11 cellular contexts compared by ENCODE assay signal in genomic region chr5:58294598-58295298, GRCh38.
DNase-seq lines count a peak whose midpoint lies in the region; ATAC-seq, FAIRE-seq and TF ChIP-seq lines count a peak whose summit lies in the region.
"Had no signal": no experiment of that assay in that cellular context is flagged by ENCODE, and none has a peak within 500 bp of the region (broad histone marks: within the 10 kb centered on the region; RNA-seq: fewer than 3 reads in every experiment).

No MANE protein-coding gene starts in this region.

- no peak for DNase-seq in GM12891 (ENCODE audit: insufficient read length, low spot score)
- peak; percentile 44 for DNase-seq in NCI-H226
- DNase-seq in left lobe of liver (ENCODE audit: low spot score): no peak
- DNase-seq in naive thymus-derived CD8-positive, alpha-beta T cell: no peak
- DNase-seq in CD4-positive, alpha-beta memory T cell: no peak
- DNase-seq in omental fat pad (ENCODE audit: low spot score): no peak
- DNase-seq in stimulated activated CD4-positive, alpha-beta T cell treated with anti-CD3 and anti-CD28 coated beads, Interleukin-2, amount 100 ng/mL, for 24 hours: no peak

- no peak overlapping the region for H3K27ac ChIP-seq in CD4-positive, alpha-beta memory T cell (ENCODE audit: low read depth, low read length)
- H3K27ac ChIP-seq: coronary artery, KMS-11 had no signal

- no peaks in the 10 kb centered on the region for H3K27me3 ChIP-seq in CD4-positive, alpha-beta memory T cell (ENCODE audit: insufficient read depth, low read length)

- H3K36me3 Mint-ChIP-seq in naive thymus-derived CD8-positive, alpha-beta T cell: no peaks in the 10 kb centered on the region
- no peaks in the 10 kb centered on the region for H3K36me3 Mint-ChIP-seq in CD4-positive, alpha-beta memory T cell

- no peaks in the 10 kb centered on the region for H3K4me1 ChIP-seq in CD4-positive, alpha-beta memory T cell (ENCODE audit: insufficient read depth, low read length)

- no peak for FAIRE-seq in GM12891 (lab: Jason Lieb, UNC)
- FAIRE-seq: TTC549 had no signal

- no peak for TF ChIP-seq CTCF in omental fat pad (IDR thresholded peaks at IDR 0.05)

- H3K27me3 Mint-ChIP-seq in naive thymus-derived CD8-positive, alpha-beta T cell: peaks cover 0 to 6% (median 0%) of the 10 kb centered on the region in 5 donors
- H3K27me3 Mint-ChIP-seq in CD4-positive, alpha-beta memory T cell: peaks cover 0 to 1% of the 10 kb centered on the region in 2 donors

- H3K36me3 ChIP-seq in CD4-positive, alpha-beta memory T cell (ENCODE audit: insufficient read depth, low read length): no peaks in the 10 kb centered on the region

- no peak overlapping the region for H3K4me3 ChIP-seq in CD4-positive, alpha-beta memory T cell (ENCODE audit: low read length in 2 of 2)
- H3K4me3 ChIP-seq: coronary artery had no signal

- H3K4me3 Mint-ChIP-seq in naive thymus-derived CD8-positive, alpha-beta T cell: no peak overlapping the region
- H3K4me3 Mint-ChIP-seq in CD4-positive, alpha-beta memory T cell: no peak overlapping the region

- POLR2A ChIA-PET in naive thymus-derived CD8-positive, alpha-beta T cell (lab: Charles Lee): no interaction called here
- POLR2A ChIA-PET in CD4-positive, alpha-beta memory T cell (lab: Charles Lee; ENCODE audit: partially characterized antibody): no interaction called here

- H3K9me3 ChIP-seq in CD4-positive, alpha-beta memory T cell (ENCODE audit: control insufficient read depth in 1 of 2, low read length in 2 of 2): no peaks in the 10 kb centered on the region

- CTCF ChIA-PET in CD4-positive, alpha-beta memory T cell (lab: Charles Lee; ENCODE audit: partially characterized antibody): no interaction called here

- no peak for TF ChIP-seq POLR2A in GM12891 (IDR thresholded peaks at IDR 0.05; ENCODE audit: low read depth, low read length)

- no peak overlapping the region for H3K27ac Mint-ChIP-seq in naive thymus-derived CD8-positive, alpha-beta T cell
- no peak overlapping the region for H3K27ac Mint-ChIP-seq in CD4-positive, alpha-beta memory T cell

- no peaks in the 10 kb centered on the region for H3K9me3 Mint-ChIP-seq in naive thymus-derived CD8-positive, alpha-beta T cell
- H3K9me3 Mint-ChIP-seq in CD4-positive, alpha-beta memory T cell: peaks cover 0 to 4% (median 0%) of the 10 kb centered on the region in 8 donors

- ATAC-seq in GM21717 (IDR thresholded peaks at IDR 0.05; ENCODE audit: unreplicated experiment): peak; percentile 77
- peak; percentile 26 for ATAC-seq in left lobe of liver
- ATAC-seq in naive thymus-derived CD8-positive, alpha-beta T cell: no peak
- no peak for ATAC-seq in omental fat pad (ENCODE audit: low FRiP score)

- intact Hi-C loops in CD4-positive, alpha-beta memory T cell (cut with micrococcal nuclease): no loop called here

- no peaks in the 10 kb centered on the region for H3K4me1 Mint-ChIP-seq in naive thymus-derived CD8-positive, alpha-beta T cell
- no peaks in the 10 kb centered on the region for H3K4me1 Mint-ChIP-seq in CD4-positive, alpha-beta memory T cell

TF ChIP-seq in GM12891, 5 proteins besides CTCF, POLR2A, EP300 and RAD21:
- TF ChIP-seq SPI1 (IDR thresholded peaks at IDR 0.05; ENCODE audit: low read depth, low read length): peak; percentile 25; the same call in 1 of the 2 replicates
- no peak for TF ChIP-seq PAX5 (IDR thresholded peaks at IDR 0.05; ENCODE audit: insufficient read depth, low read length, severe bottlenecking)

Comparison
In these comparisons a context has a peak if more than half of its experiments do, and no peak if none do; other contexts are left out.
1. ATAC-seq: peak in GM21717 (single experiment) and left lobe of liver (single experiment); none in naive thymus-derived CD8-positive, alpha-beta T cell (0 of 2) and omental fat pad (single experiment).